21 cellular contexts compared by ENCODE assay signal in the genomic region with DNA sequence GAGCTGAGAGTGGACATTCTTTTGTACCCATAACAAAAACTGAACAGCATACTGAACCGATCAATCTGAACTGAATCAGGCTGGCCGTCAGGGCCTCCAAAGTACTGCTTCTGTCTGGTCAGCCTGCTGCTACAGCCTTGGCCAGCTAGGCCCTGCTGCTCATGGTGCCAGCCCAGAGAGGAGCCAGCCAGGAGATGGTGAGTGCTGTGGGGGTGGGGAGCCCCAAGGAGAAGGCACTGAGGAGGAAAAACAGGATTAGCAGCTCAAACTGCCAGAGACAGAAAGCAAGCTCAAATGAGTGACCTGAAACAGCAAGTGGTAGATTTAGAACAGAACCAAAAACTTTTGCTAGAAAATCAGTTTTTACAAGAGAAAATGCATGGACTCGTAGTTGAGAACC. TPM values are rescaled to one million over a fixed set of nuclear protein-coding genes. Genes with fewer than 3 reads are reported as not detected.
DNase-seq lines count a peak whose midpoint lies in the region; ATAC-seq and TF ChIP-seq lines count a peak whose summit lies in the region.
"Had no signal": no experiment of that assay in that cellular context is flagged by ENCODE, and none has a peak within 500 bp of the region (broad histone marks: within the 10 kb centered on the region; RNA-seq: fewer than 3 reads in every experiment).

No MANE protein-coding gene starts in this region.

- TF ChIP-seq POLR2A in breast epithelium (IDR thresholded peaks at IDR 0.05) (no peak), adrenal gland (IDR thresholded peaks at IDR 0.05) (no peak)

- H3K4me3 ChIP-seq in breast epithelium = no peak overlapping the region
- H3K4me3 ChIP-seq in adrenal gland = no peak overlapping the region
- H3K4me3 ChIP-seq: vagina had no signal

- TF ChIP-seq CTCF in breast epithelium (IDR thresholded peaks at IDR 0.05) = no peak
- no peak for TF ChIP-seq CTCF in MCF 10A (IDR thresholded peaks at IDR 0.05; ENCODE audit: unreplicated experiment)
- TF ChIP-seq CTCF in adrenal gland (IDR thresholded peaks at IDR 0.05) = no peak

- H3K27ac ChIP-seq in breast epithelium (peak overlapping the region; percentile 57 to 65), adrenal gland (no peak overlapping the region), layer of hippocampus (ENCODE audit: low read depth, low read length) (peak overlapping the region; percentile 53), substantia nigra (ENCODE audit: low read depth, low read length, poor library complexity, severe bottlenecking) (no peak overlapping the region)
- H3K27ac ChIP-seq: vagina had no signal

- 66 to 88% (median 71%) methylated on average over 3 of the region's 3 CpGs for WGBS in adrenal gland, 4 donors

- H3K4me3 Mint-ChIP-seq in MCF 10A (ENCODE audit: unreplicated experiment) = no peak overlapping the region
- H3K4me3 Mint-ChIP-seq: endodermal cell; H9; stimulated activated naive CD8-positive, alpha-beta T cell treated with anti-CD3 and anti-CD28 coated beads, Interleukin-15, Interleukin-2, amounts not matched to agents 100 ng/mL and 50 ng/mL, for 24 hours had no signal

- H3K36me3 ChIP-seq in breast epithelium = no peaks in the 10 kb centered on the region
- H3K36me3 ChIP-seq in adrenal gland (replicated peaks in 1 of 2) = peaks cover 0 to 55% of the 10 kb centered on the region in 2 donors

- no peak for ATAC-seq in GM21737 (IDR thresholded peaks at IDR 0.05; ENCODE audit: unreplicated experiment)
- ATAC-seq: left colon, SK-N-SH treated with all-trans-retinoic acid at 6 μM for 48 hours had no signal

- H3K4me1 ChIP-seq in breast epithelium (no peaks in the 10 kb centered on the region), adrenal gland (replicated peaks in 1 of 2) (peaks cover 4 to 16% of the 10 kb centered on the region in 2 donors)

- intact Hi-C loops in breast epithelium (cut with DNase I; ENCODE audit: low total_unique reads) (loop anchor here (5.0 kb wide), 1 partner anchor 1913 kb away; no protein-coding TSS in a partner anchor), MCF 10A (cut with micrococcal nuclease) (no loop called here), adrenal gland (cut with DNase I) (no loop called here)

- no peaks in the 10 kb centered on the region for H3K36me3 Mint-ChIP-seq in MCF 10A (ENCODE audit: insufficient read depth, unreplicated experiment)

- no peaks in the 10 kb centered on the region for H3K9me3 ChIP-seq in breast epithelium
- no peaks in the 10 kb centered on the region for H3K9me3 ChIP-seq in adrenal gland (replicated peaks in 1 of 3)
- H3K9me3 ChIP-seq: vagina had no signal

- H3K27me3 Mint-ChIP-seq in MCF 10A (ENCODE audit: insufficient read depth, unreplicated experiment) = no peaks in the 10 kb centered on the region
- H3K27me3 Mint-ChIP-seq: progenitor cell of endocrine pancreas; stimulated activated naive CD8-positive, alpha-beta T cell treated with anti-CD3 and anti-CD28 coated beads, Interleukin-15, Interleukin-2, amounts not matched to agents 100 ng/mL and 50 ng/mL, for 24 hours had no signal

- peak in 1 of 2 donors; percentile 37 for DNase-seq in breast epithelium (ENCODE audit: low spot score in 2 of 2)
- DNase-seq in MCF 10A (ENCODE audit: unreplicated experiment) = no peak
- peak; percentile 31 to 78 (median 54) for DNase-seq in adrenal gland
- peak in 39 of 49 donors; percentile 2 to 76 (median 42) for DNase-seq in substantia nigra (lab: John Stamatoyannopoulos, UW)
- DNase-seq in NK-92 treated with Interleukin-12 subunit alpha and Interleukin-12 subunit beta, amount 100 ng/mL, for 24 hours (lab: John Stamatoyannopoulos, UW) = no peak
- DNase-seq in superior temporal gyrus (ENCODE audit: extremely low spot score) = no peak
- DNase-seq: activated gamma-delta T cell treated with Interleukin-2 at 50 U/mL for 16 hours; endodermal cell; H9; KBM-7; left colon; NCI-H1092 treated with DMSO at 0.1 percent for 48 hours; NCI-H2171; NCI-H748 treated with DMSO at 0.1 percent for 48 hours; stimulated activated CD4-positive, alpha-beta T cell treated with anti-CD3 and anti-CD28 coated beads, Interleukin-12 subunit alpha, Interleukin-12 subunit beta, amount 100 ng/mL, for 4 hours had no signal

- POLR2A ChIA-PET in MCF 10A (lab: Yijun Ruan, JAX) = interaction anchor here (1.0 to 1.6 kb wide), 2 partner anchors 12 to 79 kb away, joined by 3 read pairs; no protein-coding TSS in a partner anchor

- H3K27ac Mint-ChIP-seq in MCF 10A (ENCODE audit: low read depth, unreplicated experiment) = no peak overlapping the region
- H3K27ac Mint-ChIP-seq: endodermal cell; H9; progenitor cell of endocrine pancreas; stimulated activated naive CD8-positive, alpha-beta T cell treated with anti-CD3 and anti-CD28 coated beads, Interleukin-15, Interleukin-2, amounts not matched to agents 100 ng/mL and 50 ng/mL, for 24 hours had no signal

- no peaks in the 10 kb centered on the region for H3K4me1 Mint-ChIP-seq in MCF 10A (ENCODE audit: insufficient read depth, unreplicated experiment)
- H3K4me1 Mint-ChIP-seq: endodermal cell, H9 had no signal

- H3K27me3 ChIP-seq in breast epithelium (no peaks in the 10 kb centered on the region), adrenal gland (no peaks in the 10 kb centered on the region), layer of hippocampus (ENCODE audit: control insufficient read depth, insufficient read depth, low read length) (no peaks in the 10 kb centered on the region)
- H3K27me3 ChIP-seq: vagina had no signal

- CTCF ChIA-PET in MCF 10A (lab: Yijun Ruan, JAX) = no interaction called here

- no TSS peak for BruUV-seq in MCF 10A (replicated peaks; lab: Mats Ljungman, UMichigan)

- no peaks in the 10 kb centered on the region for H3K9me3 Mint-ChIP-seq in MCF 10A (ENCODE audit: unreplicated experiment)
- H3K9me3 Mint-ChIP-seq: endodermal cell; H9; stimulated activated naive CD8-positive, alpha-beta T cell treated with anti-CD3 and anti-CD28 coated beads, Interleukin-15, Interleukin-2, amounts not matched to agents 100 ng/mL and 50 ng/mL, for 24 hours had no signal

RNA-seq across cellular contexts. Expression of a gene that starts 23.9 kb away (rescaled TPM):
- total RNA-seq in breast epithelium = 10 to 100 TPM; 33.0 to 73.5 (median 69.2) TPM
- 88.9 and 99.6 TPM in 2 replicates for total RNA-seq in MCF 10A (2022)
- total RNA-seq in adrenal gland = 10 to 100 TPM; 18.4 to 82.7 (median 41.8) TPM
- polyA plus RNA-seq in adrenal gland = 100 to 1,000 TPM in 2 of 3 donors, 10 to 100 TPM in 1; 91.1 to 247 (median 150) TPM

RNA-seq across cellular contexts. Expression of a gene that starts 37.0 kb away (rescaled TPM):
- 100 to 1,000 TPM in 2 of 3 donors, 10 to 100 TPM in 1; 96.4 to 177 (median 117) TPM for total RNA-seq in breast epithelium
- 64.8 and 65.2 TPM in 2 replicates for total RNA-seq in MCF 10A (2022)
- total RNA-seq in adrenal gland = 100 to 1,000 TPM in 7 of 8 donors, 10 to 100 TPM in 1; 84.6 to 198 (median 173) TPM
- polyA plus RNA-seq in adrenal gland = 100 to 1,000 TPM in 2 of 3 donors, 10 to 100 TPM in 1; 73.8 to 187 (median 107) TPM

Comparison
In these comparisons a context has a peak if more than half of its experiments do, and no peak if none do; other contexts are left out.
1. DNase-seq: peak in adrenal gland (7 of 7) and substantia nigra (39 of 49); none in MCF 10A (single experiment), NK-92 treated with Interleukin-12 subunit alpha and Interleukin-12 subunit beta, amount 100 ng/mL, for 24 hours (single experiment) and superior temporal gyrus (single experiment).
2. H3K27ac ChIP-seq: peak in breast epithelium (2 of 2) and layer of hippocampus (single experiment); none in adrenal gland (0 of 5) and substantia nigra (single experiment).